30 cellular contexts compared by ENCODE assay signal in the genomic region with DNA sequence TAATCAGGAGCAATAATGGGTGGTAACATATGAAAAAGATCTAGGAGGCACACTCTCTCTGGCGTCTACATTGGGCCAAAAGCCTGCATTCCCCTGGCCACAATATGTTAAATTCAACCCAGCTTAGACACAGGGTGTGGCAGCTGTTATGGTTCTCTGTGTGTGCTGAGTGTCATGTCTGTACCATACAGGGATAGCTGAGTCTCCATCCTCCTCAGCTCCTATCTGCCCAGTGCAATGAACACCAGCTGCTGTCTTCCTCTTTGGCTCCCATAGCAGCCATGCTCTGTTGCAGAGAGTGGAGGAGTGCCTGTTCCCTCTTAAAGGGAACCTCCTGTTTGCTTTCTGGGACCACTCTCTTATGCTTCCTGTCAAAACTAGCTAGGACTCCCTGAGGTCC.
"Had no signal": no experiment of that assay in that cellular context is flagged by ENCODE, and none has a peak within 500 bp of the region (broad histone marks: within the 10 kb centered on the region; RNA-seq: fewer than 3 reads in every experiment).

No MANE protein-coding gene starts in this region.

- DNase-seq: activated CD4-positive, alpha-beta T cell treated with anti-CD3 and anti-CD28 coated beads for 36 hours; activated CD4-positive, alpha-beta T cell treated with anti-CD3 and anti-CD28 coated beads, Interleukin-2, amount 50 U/mL, for 4 hours; activated CD4-positive, CD25-positive, alpha-beta regulatory T cell; activated CD8-positive, alpha-beta memory T cell treated with anti-CD3 and anti-CD28 coated beads, Interleukin-2, amount 50 U/mL, for 4 hours; activated gamma-delta T cell treated with Interleukin-2 at 50 U/mL for 16 hours; activated naive CD4-positive, alpha-beta T cell treated with anti-CD3 and anti-CD28 coated beads, Interleukin-2, amount 50 U/mL, for 16 hours; activated naive CD8-positive, alpha-beta T cell treated with anti-CD3 and anti-CD28 coated beads, Interleukin-2, amount 50 U/mL, for 24 hours; activated T-cell treated with anti-CD3 and anti-CD28 coated beads, Interleukin-2, amount 50 U/mL, for 24 hours; central memory CD4-positive, alpha-beta T cell; gastrocnemius medialis; hippocampal formation; kidney; left colon; mesenchymal stem cell; natural killer cell; occipital lobe; psoas muscle; sigmoid colon; stimulated activated CD4-positive, alpha-beta T cell treated with anti-CD3 and anti-CD28 coated beads, Interleukin-15, amount 100 ng/mL, for 24 hours; stimulated activated CD4-positive, alpha-beta T cell treated with anti-CD3 and anti-CD28 coated beads, Interleukin-2, amount 100 ng/mL, for 24 hours; stimulated activated naive B cell treated with anti-CD40 and anti-IgM and Interleukin-4, amounts not matched to agents 10 μg/mL and 1 μg/mL and 100 μg/mL, for 72 hours; stomach; T-cell; thyroid gland; upper lobe of left lung had no signal

- H3K27ac ChIP-seq: breast epithelium, esophagus muscularis mucosa, gastrocnemius medialis, neural progenitor cell, parathyroid adenoma, psoas muscle, sigmoid colon, stomach, thyroid gland, upper lobe of left lung had no signal

- ATAC-seq: activated CD4-positive, alpha-beta T cell treated with anti-CD3 and anti-CD28 coated beads for 36 hours; activated naive CD8-positive, alpha-beta T cell treated with anti-CD3 and anti-CD28 coated beads, Interleukin-2, amount 50 U/mL, for 24 hours; activated T-helper 17 cell treated with anti-CD3 and anti-CD28 coated beads, Interleukin-2, amount 50 U/mL, for 72 hours; gastrocnemius medialis; left colon; natural killer cell; psoas muscle; stimulated activated naive B cell treated with anti-CD40 and anti-IgM and Interleukin-4, amounts not matched to agents 10 μg/mL and 1 μg/mL and 100 μg/mL, for 72 hours; T-cell had no signal

- H3K4me1 ChIP-seq: breast epithelium, esophagus muscularis mucosa, gastrocnemius medialis, parathyroid adenoma, psoas muscle, sigmoid colon, stomach, thyroid gland, upper lobe of left lung had no signal

- H3K27me3 ChIP-seq: breast epithelium, esophagus muscularis mucosa, gastrocnemius medialis, neural progenitor cell, sigmoid colon, stomach, thyroid gland, upper lobe of left lung had no signal

- H3K36me3 ChIP-seq: breast epithelium, esophagus muscularis mucosa, gastrocnemius medialis, neural progenitor cell, sigmoid colon, stomach, thyroid gland, upper lobe of left lung had no signal

- H3K4me3 ChIP-seq: breast epithelium, esophagus muscularis mucosa, gastrocnemius medialis, neural progenitor cell, psoas muscle, sigmoid colon, stomach, thyroid gland, upper lobe of left lung had no signal

- H3K9me3 ChIP-seq: breast epithelium, esophagus muscularis mucosa, gastrocnemius medialis, psoas muscle, sigmoid colon, stomach, thyroid gland, upper lobe of left lung had no signal
